9 cellular contexts compared by ENCODE assay signal in the genomic region with DNA sequence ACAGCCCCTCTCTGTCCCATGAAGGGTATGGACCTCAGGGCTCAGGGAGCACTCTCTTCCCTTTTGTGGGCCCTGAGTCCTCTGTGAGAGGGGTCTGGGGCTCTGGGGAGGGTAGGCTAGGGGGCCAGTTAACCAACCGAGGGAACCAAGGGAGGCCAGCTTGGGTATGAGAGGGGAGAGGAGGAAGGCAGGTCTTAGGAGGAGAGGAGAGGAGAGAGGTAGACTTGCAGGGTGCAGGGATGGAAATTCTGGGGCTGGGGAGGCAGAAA. TPM values are rescaled to one million over a fixed set of nuclear protein-coding genes. Genes with fewer than 3 reads are reported as not detected.
A peak's percentile ranks its signal among the peaks of the same experiment; 100 is the strongest.
DNase-seq lines count a peak whose midpoint lies in the region; ATAC-seq and TF ChIP-seq lines count a peak whose summit lies in the region.
"Had no signal": no experiment of that assay in that cellular context is flagged by ENCODE, and none has a peak within 500 bp of the region (broad histone marks: within the 10 kb centered on the region; RNA-seq: fewer than 3 reads in every experiment).

No MANE protein-coding gene starts in this region.

- H2BK5ac ChIP-seq in neuronal stem cell (ENCODE audit: low read length): peak overlapping the region; percentile 31

- 0 out of 2 replicates have a peak overlapping the region, but pooled peaks have one; percentile 26 for H3K4me2 ChIP-seq in PC-9
- H3K4me2 ChIP-seq in neuronal stem cell (ENCODE audit: insufficient read depth, low read length, poor library complexity, severe bottlenecking): peak overlapping the region; percentile 98

- ATAC-seq in HG02623 (IDR thresholded peaks at IDR 0.05; ENCODE audit: unreplicated experiment) (no peak), HG03095 (IDR thresholded peaks at IDR 0.05; ENCODE audit: unreplicated experiment) (no peak), GM19452 (IDR thresholded peaks at IDR 0.05; ENCODE audit: unreplicated experiment) (no peak)

- H3F3A ChIP-seq in PC-9 (ENCODE audit: insufficient read depth, low read depth): no peaks in the 10 kb centered on the region

- H3K36me3 Mint-ChIP-seq in endothelial cell (ENCODE audit: low read depth, unreplicated experiment): peaks cover 3% of the 10 kb centered on the region

- POLR2A ChIA-PET in PC-9 (lab: Charles Lee; ENCODE audit: unreplicated experiment): interaction anchor here (0.6 kb wide), 1 partner anchor 32 kb away, joined by 3 read pairs; no protein-coding TSS in a partner anchor

- H3K79me1 ChIP-seq in neuronal stem cell (ENCODE audit: low read depth, low read length): no peaks in the 10 kb centered on the region

- no peak overlapping the region for H3K4ac ChIP-seq in neuronal stem cell (ENCODE audit: low read length)

- intact Hi-C loops in PC-9 (cut with micrococcal nuclease; ENCODE audit: unreplicated experiment): no loop called here

- no TSS peak for BruUV-seq in PC-9 (replicated peaks; lab: Mats Ljungman, UMichigan)

- no peaks in the 10 kb centered on the region for H3K9me2 ChIP-seq in PC-9 (ENCODE audit: insufficient read depth)

- H4K20me1 ChIP-seq in PC-9 (ENCODE audit: insufficient read depth): no peaks in the 10 kb centered on the region

- CTCF ChIA-PET in PC-9 (lab: Charles Lee): interaction anchor here (0.7 kb wide), 1 partner anchor 405 kb away, joined by 3 read pairs; no protein-coding TSS in a partner anchor

- no peaks in the 10 kb centered on the region for H3K36me3 ChIP-seq in BE2C
- H3K36me3 ChIP-seq in PC-9 (ENCODE audit: low read depth): no peaks in the 10 kb centered on the region
- H3K36me3 ChIP-seq in neuronal stem cell (replicated peaks in 1 of 2; ENCODE audit: control insufficient read depth in 2 of 2, insufficient read depth in 2 of 2, low read length in 2 of 2): peaks cover 0 to 23% of the 10 kb centered on the region in 2 donors

- H3K27ac ChIP-seq in PC-9: no peak overlapping the region
- no peak overlapping the region for H3K27ac ChIP-seq in neuronal stem cell (replicated peaks; ENCODE audit: low read length)

- peaks cover 31% of the 10 kb centered on the region for H3K27me3 ChIP-seq in BE2C
- peaks cover 90% of the 10 kb centered on the region for H3K27me3 ChIP-seq in PC-9 (ENCODE audit: insufficient read depth, low read depth)
- peaks cover 0 to 30% (median 5%) of the 10 kb centered on the region in 3 experiments for H3K27me3 ChIP-seq in neuronal stem cell (ENCODE audit: control insufficient read depth in 3 of 3, insufficient read depth in 3 of 3, low read depth in 1 of 3, low read length in 3 of 3)

- peak overlapping the region; percentile 78 for H2AK5ac ChIP-seq in neuronal stem cell (ENCODE audit: low read depth, low read length)

- no peak overlapping the region for H4K8ac ChIP-seq in neuronal stem cell (ENCODE audit: low read depth, low read length)

- peak overlapping the region; percentile 47 for H2BK12ac ChIP-seq in neuronal stem cell (ENCODE audit: low read length)

- H3K9me3 Mint-ChIP-seq in endothelial cell (ENCODE audit: unreplicated experiment): no peaks in the 10 kb centered on the region

- no peaks in the 10 kb centered on the region for H3K79me2 ChIP-seq in PC-9 (ENCODE audit: low read depth)

- no CpG with 5 or more reads among the region's 1 CpG for WGBS in neuronal stem cell (ENCODE audit: extremely low coverage in 2 of 2, insufficient read length in 2 of 2, insufficient replicate concordance in 1 of 2), 2 donors

- peak overlapping the region; percentile 94 for H3K9ac ChIP-seq in neuronal stem cell (ENCODE audit: low read depth, low read length, poor library complexity)

- H3K9me3 ChIP-seq in BE2C (no peaks in the 10 kb centered on the region), PC-9 (ENCODE audit: insufficient read depth, low read depth) (no peaks in the 10 kb centered on the region), neuronal stem cell (replicated peaks in 1 of 2; ENCODE audit: control insufficient read depth in 2 of 2, insufficient read depth in 1 of 2, low read depth in 1 of 2, low read length in 2 of 2) (peaks cover 0 to 1% of the 10 kb centered on the region in 2 donors)

- peak overlapping the region; percentile 96 for H3K4me3 Mint-ChIP-seq in endothelial cell (ENCODE audit: unreplicated experiment)

- H2BK15ac ChIP-seq in neuronal stem cell (ENCODE audit: low read length): no peak overlapping the region

- peak overlapping the region; percentile 55 for H3K4me3 ChIP-seq in BE2C (ENCODE audit: low read depth, low read length)
- no peak overlapping the region for H3K4me3 ChIP-seq in PC-9
- peak overlapping the region; percentile 68 to 76 for H3K4me3 ChIP-seq in neuronal stem cell (ENCODE audit: low read length in 2 of 2)

- H3K4me1 Mint-ChIP-seq in endothelial cell (ENCODE audit: unreplicated experiment): peaks cover 7% of the 10 kb centered on the region

- peaks cover 21% of the 10 kb centered on the region for H3K27me3 Mint-ChIP-seq in endothelial cell (ENCODE audit: unreplicated experiment)

- peak overlapping the region; percentile 97 for H3K14ac ChIP-seq in neuronal stem cell (ENCODE audit: low read length)

- H4K91ac ChIP-seq in neuronal stem cell (ENCODE audit: low read depth, low read length, poor library complexity): no peak overlapping the region

- no peak overlapping the region for H2BK120ac ChIP-seq in neuronal stem cell (ENCODE audit: low read depth, low read length)

- TF ChIP-seq CTCF in BE2C (IDR thresholded peaks at IDR 0.05; ENCODE audit: low read depth, low read length) (no peak), PC-9 (conservative IDR thresholded peaks at IDR 0.05) (no peak), endothelial cell (IDR thresholded peaks at IDR 0.05; ENCODE audit: unreplicated experiment) (no peak)

- peak overlapping the region; percentile 92 for H3K23ac ChIP-seq in neuronal stem cell (ENCODE audit: low read depth, low read length, poor library complexity)

- H3K27ac Mint-ChIP-seq in endothelial cell (ENCODE audit: unreplicated experiment): peak overlapping the region; percentile 65

- no peaks in the 10 kb centered on the region for H3K4me1 ChIP-seq in BE2C
- no peaks in the 10 kb centered on the region for H3K4me1 ChIP-seq in PC-9 (replicated peaks; ENCODE audit: insufficient read depth)
- H3K4me1 ChIP-seq in neuronal stem cell (ENCODE audit: control insufficient read depth in 2 of 2, insufficient read depth in 1 of 2, low read depth in 1 of 2, low read length in 2 of 2): peaks cover 5 to 12% of the 10 kb centered on the region in 2 donors

- H2AFZ ChIP-seq in PC-9: no peak overlapping the region
- H2AFZ ChIP-seq in neuronal stem cell (ENCODE audit: low read length): peak overlapping the region; percentile 89

- DNase-seq in BE2C (no peak), PC-9 (no peak), endothelial cell (ENCODE audit: low spot score) (no peak), neuronal stem cell (ENCODE audit: low spot score) (no peak), UCSD-AML1 (lab: John Stamatoyannopoulos, UW; ENCODE audit: unreplicated experiment) (no peak)
- DNase-seq: activated CD8-positive, alpha-beta memory T cell treated with anti-CD3 and anti-CD28 coated beads, Interleukin-2, amount 50 U/mL, for 4 hours had no signal

- peak overlapping the region; percentile 93 for H3K18ac ChIP-seq in neuronal stem cell (ENCODE audit: low read length)

RNA-seq across cellular contexts. Expression of gene DUSP15, which starts 0.7 kb away (rescaled TPM):
- 0.69 TPM for polyA plus RNA-seq in BE2C (2012; ENCODE audit: insufficient read depth, insufficient read length, low read depth)
- total RNA-seq in PC-9 (2021) (not detected in 2 replicates), endothelial cell (ENCODE audit: unreplicated experiment) (2.1 TPM)
- 2.1 TPM for polyA plus RNA-seq in neuronal stem cell (2013, experiment 1 of 2)
- polyA plus RNA-seq in neuronal stem cell (2013, experiment 2 of 2): 2.1 TPM

RNA-seq across cellular contexts. Expression of gene TTLL9, which starts 0.8 kb away (rescaled TPM):
- polyA plus RNA-seq in BE2C (2012; ENCODE audit: insufficient read depth, insufficient read length, low read depth): not detected
- total RNA-seq in PC-9 (2021): 1.5 and 1.8 TPM in 2 replicates
- total RNA-seq in endothelial cell (ENCODE audit: unreplicated experiment): 0.46 TPM
- polyA plus RNA-seq in neuronal stem cell (2013, experiment 1 of 2): 0.38 TPM
- 0.48 TPM for polyA plus RNA-seq in neuronal stem cell (2013, experiment 2 of 2)

RNA-seq across cellular contexts. Expression of gene FOXS1, which starts 24.2 kb away (rescaled TPM):
- not detected for polyA plus RNA-seq in BE2C (2012; ENCODE audit: insufficient read depth, insufficient read length, low read depth)
- total RNA-seq in PC-9 (2021) (not detected in 2 replicates), endothelial cell (ENCODE audit: unreplicated experiment) (9.6 TPM)
- polyA plus RNA-seq in neuronal stem cell (2013, experiment 1 of 2): 1.1 TPM
- 0.84 TPM for polyA plus RNA-seq in neuronal stem cell (2013, experiment 2 of 2)

RNA-seq across cellular contexts. Expression of gene MYLK2, which starts 50.5 kb away (rescaled TPM):
- polyA plus RNA-seq in BE2C (2012; ENCODE audit: insufficient read depth, insufficient read length, low read depth): 0.57 TPM
- 0.18 and 0.50 TPM in 2 replicates for total RNA-seq in PC-9 (2021)
- total RNA-seq in endothelial cell (ENCODE audit: unreplicated experiment): 1.7 TPM
- polyA plus RNA-seq in neuronal stem cell (2013, experiment 1 of 2): 0.54 TPM
- 0.48 TPM for polyA plus RNA-seq in neuronal stem cell (2013, experiment 2 of 2)
